25 cellular contexts compared by ENCODE assay signal in genomic region chr20:57869951-57870315, GRCh38.
"Had no signal": no experiment of that assay in that cellular context is flagged by ENCODE, and none has a peak within 500 bp of the region (broad histone marks: within the 10 kb centered on the region; RNA-seq: fewer than 3 reads in every experiment).

No MANE protein-coding gene starts in this region.

- DNase-seq: activated CD4-positive, alpha-beta T cell treated with anti-CD3 and anti-CD28 coated beads for 48 hours; activated CD4-positive, alpha-beta T cell treated with anti-CD3 and anti-CD28 coated beads, Interleukin-2, amount 50 U/mL, for 4 hours; activated CD8-positive, alpha-beta T cell treated with anti-CD3 and anti-CD28 coated beads, Interleukin-2, amount 10 ng/mL, durations not matched to agents 7 days and 5 days; activated gamma-delta T cell treated with Interleukin-2 at 50 U/mL for 16 hours; activated naive CD4-positive, alpha-beta T cell treated with anti-CD3 and anti-CD28 coated beads, Interleukin-2, amount 10 ng/mL, durations not matched to agents 7 days and 5 days; activated naive CD8-positive, alpha-beta T cell treated with anti-CD3 and anti-CD28 coated beads, Interleukin-2, amount 10 ng/mL, durations not matched to agents 7 days and 5 days; activated T-cell treated with anti-CD3 and anti-CD28 coated beads, Interleukin-2, amount 50 U/mL, for 72 hours; adrenal gland; central memory CD4-positive, alpha-beta T cell; Kasumi-1; KBM-7; NCI-H1048; NCI-H187 treated with DMSO at 0.1 percent for 48 hours; NCI-H2081 treated with DMSO at 0.1 percent for 48 hours; NCI-H446; NCI-H524; Peyer's patch; Right ventricle myocardium superior; SK-N-SH; SW 1271 had no signal

- H3K27ac ChIP-seq: adrenal gland, Peyer's patch, RWPE1, SJCRH30 had no signal

- H3K4me3 Mint-ChIP-seq: activated CD8-positive, alpha-beta T cell treated with anti-CD3 and anti-CD28 coated beads, Interleukin-2, amount 10 ng/mL, durations not matched to agents 7 days and 5 days; activated naive CD4-positive, alpha-beta T cell treated with anti-CD3 and anti-CD28 coated beads, Interleukin-2, amount 10 ng/mL, durations not matched to agents 7 days and 5 days; activated naive CD8-positive, alpha-beta T cell treated with anti-CD3 and anti-CD28 coated beads, Interleukin-2, amount 10 ng/mL, durations not matched to agents 7 days and 5 days; activated T-cell treated with anti-CD3 and anti-CD28 coated beads, Interleukin-2, amount 50 U/mL, for 72 hours; T-helper 1 cell treated with Interleukin-12 subunit alpha and Interleukin-12 subunit beta and Interleukin-4 antibody, amounts not matched to agents 30 μg/mL and 1 μg/mL, for 36 hours had no signal

- H3K36me3 Mint-ChIP-seq: activated naive CD4-positive, alpha-beta T cell treated with anti-CD3 and anti-CD28 coated beads, Interleukin-2, amount 10 ng/mL, durations not matched to agents 7 days and 5 days; activated naive CD8-positive, alpha-beta T cell treated with anti-CD3 and anti-CD28 coated beads, Interleukin-2, amount 10 ng/mL, durations not matched to agents 7 days and 5 days had no signal

- H3K27me3 ChIP-seq: adrenal gland, Peyer's patch, SJCRH30 had no signal

- H3K4me2 ChIP-seq: SK-N-SH had no signal

- H3K4me1 ChIP-seq: adrenal gland, Peyer's patch had no signal

- H3K27ac Mint-ChIP-seq: activated CD8-positive, alpha-beta T cell treated with anti-CD3 and anti-CD28 coated beads, Interleukin-2, amount 10 ng/mL, durations not matched to agents 7 days and 5 days; activated naive CD4-positive, alpha-beta T cell treated with anti-CD3 and anti-CD28 coated beads, Interleukin-2, amount 10 ng/mL, durations not matched to agents 7 days and 5 days; activated naive CD8-positive, alpha-beta T cell treated with anti-CD3 and anti-CD28 coated beads, Interleukin-2, amount 10 ng/mL, durations not matched to agents 7 days and 5 days; activated T-cell treated with anti-CD3 and anti-CD28 coated beads, Interleukin-2, amount 50 U/mL, for 72 hours; activated T-helper 2 cell treated with anti-CD3 and anti-CD28 coated beads, Interferon-gamma antibody, Interleukin-2, Interleukin-4, amounts not matched to agents 10 μg/mL and 5 μg/mL and 100 μg/mL, durations not matched to agents 14 hours and 24 hours and 36 hours; T-helper 1 cell treated with Interleukin-12 subunit alpha and Interleukin-12 subunit beta and Interleukin-4 antibody, amounts not matched to agents 30 μg/mL and 1 μg/mL, for 36 hours had no signal

- H3K9ac ChIP-seq: SK-N-SH had no signal

- H3K9me3 ChIP-seq: adrenal gland, Peyer's patch, SJCRH30, SK-N-SH had no signal

- H3K4me3 ChIP-seq: adrenal gland, Peyer's patch, SJCRH30 had no signal

- H3K36me3 ChIP-seq: adrenal gland, Peyer's patch, SJCRH30 had no signal

- ATAC-seq: activated CD4-positive, CD25-positive, alpha-beta regulatory T cell treated with anti-CD3 and anti-CD28 coated beads, Interleukin-2, amount 50 U/mL, for 24 hours; activated CD8-positive, alpha-beta T cell treated with anti-CD3 and anti-CD28 coated beads, Interleukin-2, amount 10 ng/mL, durations not matched to agents 7 days and 5 days; activated T-cell treated with anti-CD3 and anti-CD28 coated beads, Interleukin-2, amount 50 U/mL, for 72 hours had no signal

- H3K9me3 Mint-ChIP-seq: activated naive CD4-positive, alpha-beta T cell treated with anti-CD3 and anti-CD28 coated beads, Interleukin-2, amount 10 ng/mL, durations not matched to agents 7 days and 5 days; activated naive CD8-positive, alpha-beta T cell treated with anti-CD3 and anti-CD28 coated beads, Interleukin-2, amount 10 ng/mL, durations not matched to agents 7 days and 5 days; activated T-cell treated with anti-CD3 and anti-CD28 coated beads, Interleukin-2, amount 50 U/mL, for 72 hours; activated T-helper 2 cell treated with anti-CD3 and anti-CD28 coated beads, Interferon-gamma antibody, Interleukin-2, Interleukin-4, amounts not matched to agents 10 μg/mL and 5 μg/mL and 100 μg/mL, durations not matched to agents 14 hours and 24 hours and 36 hours; T-helper 1 cell treated with Interleukin-12 subunit alpha and Interleukin-12 subunit beta and Interleukin-4 antibody, amounts not matched to agents 30 μg/mL and 1 μg/mL, for 36 hours had no signal
